21 cellular contexts compared by ENCODE assay signal in genomic region chr1:33185541-33185940, GRCh38.
"Had no signal": no experiment of that assay in that cellular context is flagged by ENCODE, and none has a peak within 500 bp of the region (broad histone marks: within the 10 kb centered on the region; RNA-seq: fewer than 3 reads in every experiment).

No MANE protein-coding gene starts in this region.

- H3K27ac Mint-ChIP-seq: effector memory CD8-positive, alpha-beta T cell; progenitor cell of endocrine pancreas; stimulated activated naive B cell treated with anti-CD40 and anti-IgM and Interleukin-4, amounts not matched to agents 10 μg/mL and 1 μg/mL and 100 μg/mL, for 72 hours; stimulated activated naive CD8-positive, alpha-beta T cell treated with anti-CD3 and anti-CD28 coated beads, Interleukin-15, Interleukin-2, amounts not matched to agents 100 ng/mL and 50 ng/mL, for 24 hours had no signal

- DNase-seq: cortex of kidney; effector memory CD8-positive, alpha-beta T cell; head of caudate nucleus; left ventricle myocardium superior; lower lobe of right lung; naive thymus-derived CD8-positive, alpha-beta T cell; pancreas; right lobe of liver; small intestine; stimulated activated CD4-positive, alpha-beta T cell treated with anti-CD3 and anti-CD28 coated beads, Interleukin-15, amount 100 ng/mL, for 24 hours; stimulated activated CD4-positive, alpha-beta T cell treated with anti-CD3 and anti-CD28 coated beads, Interleukin-2, amount 100 ng/mL, for 48 hours; stimulated activated naive B cell treated with anti-CD40 and anti-IgM and Interleukin-4, amounts not matched to agents 10 μg/mL and 1 μg/mL and 100 μg/mL, for 72 hours; upper lobe of left lung had no signal

- H3K27me3 ChIP-seq: pancreas, right lobe of liver, tibial nerve, upper lobe of left lung had no signal

- FAIRE-seq: frontal cortex, keratinocyte, pancreas, small intestine, urothelium cell line had no signal

- H3K36me3 ChIP-seq: lower lobe of right lung, neutrophil, pancreas, right lobe of liver, thoracic aorta, tibial nerve, upper lobe of left lung had no signal

- H3K4me3 ChIP-seq: lower lobe of right lung, pancreas, right lobe of liver, thoracic aorta, tibial nerve, upper lobe of left lung had no signal

- H3K9me3 ChIP-seq: lower lobe of right lung, neutrophil, pancreas, right lobe of liver, thoracic aorta, tibial nerve, upper lobe of left lung had no signal

- H3K36me3 Mint-ChIP-seq: naive thymus-derived CD8-positive, alpha-beta T cell; stimulated activated naive B cell treated with anti-CD40 and anti-IgM and Interleukin-4, amounts not matched to agents 10 μg/mL and 1 μg/mL and 100 μg/mL, for 72 hours had no signal

- H3K9me3 Mint-ChIP-seq: effector memory CD8-positive, alpha-beta T cell; stimulated activated naive CD8-positive, alpha-beta T cell treated with anti-CD3 and anti-CD28 coated beads, Interleukin-15, Interleukin-2, amounts not matched to agents 100 ng/mL and 50 ng/mL, for 24 hours had no signal

- H3K4me3 Mint-ChIP-seq: effector memory CD8-positive, alpha-beta T cell; naive thymus-derived CD8-positive, alpha-beta T cell; stimulated activated naive B cell treated with anti-CD40 and anti-IgM and Interleukin-4, amounts not matched to agents 10 μg/mL and 1 μg/mL and 100 μg/mL, for 72 hours; stimulated activated naive CD8-positive, alpha-beta T cell treated with anti-CD3 and anti-CD28 coated beads, Interleukin-15, Interleukin-2, amounts not matched to agents 100 ng/mL and 50 ng/mL, for 24 hours had no signal

- H3K4me1 ChIP-seq: pancreas had no signal

- H3K27ac ChIP-seq: lower lobe of right lung, neutrophil, pancreas, right lobe of liver, thoracic aorta, tibial nerve, upper lobe of left lung had no signal

- ATAC-seq: effector memory CD8-positive, alpha-beta T cell; left ventricle myocardium superior; lower lobe of right lung; naive thymus-derived CD8-positive, alpha-beta T cell; pancreas; right lobe of liver; stimulated activated naive B cell treated with anti-CD40 and anti-IgM and Interleukin-4, amounts not matched to agents 10 μg/mL and 1 μg/mL and 100 μg/mL, for 72 hours had no signal
